1 cellular context compared by ENCODE assay signal in the genomic region with DNA sequence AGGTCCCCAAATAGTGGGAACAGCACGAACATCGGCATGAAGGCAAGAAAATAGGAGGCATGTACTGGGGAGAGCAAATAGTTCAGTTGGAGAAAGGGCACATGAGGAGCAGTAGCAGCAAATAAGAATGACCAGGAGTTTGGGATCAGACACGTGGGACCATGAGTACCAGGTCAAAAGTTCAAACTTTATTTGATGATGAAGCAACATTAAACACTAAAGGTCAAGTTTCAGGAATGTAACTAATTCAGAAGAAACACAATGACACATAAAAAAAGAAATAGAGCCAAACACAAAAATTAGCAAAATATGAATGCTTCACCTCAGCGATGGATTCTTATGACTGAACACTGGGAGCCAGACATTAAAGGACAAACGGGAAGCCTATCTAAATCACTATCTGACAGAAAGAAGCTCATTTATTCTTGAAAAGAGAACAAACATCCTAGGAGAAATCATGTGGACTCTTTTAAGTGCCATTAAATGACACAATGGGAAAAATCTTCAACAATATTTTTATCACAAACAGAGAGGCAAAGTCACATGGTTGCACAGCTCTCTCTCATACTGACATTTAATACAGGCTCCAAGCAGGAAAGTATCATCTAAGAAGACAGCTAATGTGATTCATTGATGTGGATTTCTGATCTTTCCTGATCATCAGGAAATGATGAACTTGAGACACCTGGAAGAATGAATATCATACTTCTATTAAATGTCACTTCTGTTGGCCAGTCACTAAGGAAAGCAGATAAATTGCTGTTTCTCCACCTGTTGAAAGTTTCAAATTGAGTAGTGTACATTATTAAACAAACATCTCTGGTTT.
TF ChIP-seq lines count a peak whose summit lies in the region.

No MANE protein-coding gene starts in this region.

TF ChIP-seq in SK-N-SH treated with all-trans-retinoic acid at 6 μM for 48 hours, 23 proteins besides CTCF, POLR2A, EP300 and RAD21 (continued from another document):
- no peak for TF ChIP-seq TSHZ2 (CRISPR knock-in tag; IDR thresholded peaks at IDR 0.05)
- TF ChIP-seq ARNTL (CRISPR knock-in tag; IDR thresholded peaks at IDR 0.05; ENCODE audit: borderline replicate concordance, low read depth): no peak
- TF ChIP-seq CSRNP3 (CRISPR knock-in tag; IDR thresholded peaks at IDR 0.05): no peak
- TF ChIP-seq POU6F1 (CRISPR knock-in tag; IDR thresholded peaks at IDR 0.05; ENCODE audit: borderline replicate concordance, low read depth): no peak
- no peak for TF ChIP-seq CREB5 (CRISPR knock-in tag; IDR thresholded peaks at IDR 0.05; ENCODE audit: low read depth)
- no peak for TF ChIP-seq ESRRG (CRISPR knock-in tag; IDR thresholded peaks at IDR 0.05)
- no peak for TF ChIP-seq CSDC2 (CRISPR knock-in tag; IDR thresholded peaks at IDR 0.05)
- TF ChIP-seq RARB (CRISPR knock-in tag; IDR thresholded peaks at IDR 0.05): no peak
- TF ChIP-seq ZNF565 (CRISPR knock-in tag; conservative IDR thresholded peaks at IDR 0.05; ENCODE audit: low read depth): no peak
